Comparison of ENCODE assay signal across 8 cellular contexts in the genomic region with DNA sequence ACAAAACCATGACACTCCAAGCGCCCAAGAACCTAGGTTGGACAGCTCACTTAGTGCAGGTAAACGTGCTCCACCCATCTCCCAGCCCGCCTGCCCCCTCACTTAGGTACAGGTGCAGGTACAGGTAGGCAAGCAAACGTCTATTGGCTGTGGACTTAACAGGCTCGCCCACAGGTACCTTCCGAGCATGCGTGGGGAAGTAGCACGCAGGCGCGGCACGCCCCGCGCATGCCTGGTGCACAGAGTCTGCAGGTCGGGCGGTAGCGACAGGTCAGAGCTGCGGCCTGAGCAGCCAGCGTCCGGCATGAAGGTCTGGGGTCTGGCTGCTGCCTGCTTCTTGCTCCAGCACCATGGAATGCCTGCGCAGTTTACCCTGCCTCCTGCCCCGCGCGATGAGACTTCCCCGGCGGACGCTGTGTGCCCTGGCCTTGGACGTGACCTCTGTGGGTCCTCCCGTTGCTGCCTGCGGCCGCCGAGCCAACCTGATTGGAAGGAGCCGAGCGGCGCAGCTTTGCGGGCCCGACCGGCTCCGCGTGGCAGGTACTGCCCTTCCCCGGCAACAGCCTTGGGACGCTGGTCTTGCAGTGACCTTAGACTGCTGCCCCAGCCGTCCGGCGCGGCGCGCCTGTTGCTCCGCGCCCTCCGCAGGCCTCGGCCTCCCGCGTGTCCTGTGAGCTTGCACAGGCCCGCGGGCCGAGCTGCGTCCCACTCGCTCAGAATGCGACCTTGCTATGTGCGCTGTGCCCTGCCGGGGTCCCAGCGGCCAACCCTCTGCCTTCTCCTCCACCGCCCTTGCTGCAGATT. TPM values are rescaled to one million over a fixed set of nuclear protein-coding genes. Genes with fewer than 3 reads are reported as not detected.
A peak's percentile ranks its signal among the peaks of the same experiment; 100 is the strongest.
DNase-seq lines count a peak whose midpoint lies in the region; ATAC-seq and TF ChIP-seq lines count a peak whose summit lies in the region.

A gene with protein sequence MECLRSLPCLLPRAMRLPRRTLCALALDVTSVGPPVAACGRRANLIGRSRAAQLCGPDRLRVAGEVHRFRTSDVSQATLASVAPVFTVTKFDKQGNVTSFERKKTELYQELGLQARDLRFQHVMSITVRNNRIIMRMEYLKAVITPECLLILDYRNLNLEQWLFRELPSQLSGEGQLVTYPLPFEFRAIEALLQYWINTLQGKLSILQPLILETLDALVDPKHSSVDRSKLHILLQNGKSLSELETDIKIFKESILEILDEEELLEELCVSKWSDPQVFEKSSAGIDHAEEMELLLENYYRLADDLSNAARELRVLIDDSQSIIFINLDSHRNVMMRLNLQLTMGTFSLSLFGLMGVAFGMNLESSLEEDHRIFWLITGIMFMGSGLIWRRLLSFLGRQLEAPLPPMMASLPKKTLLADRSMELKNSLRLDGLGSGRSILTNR (plus strand): TSS at position 240 of the 804 bp plus-strand sequence. CDS start 111 bp downstream, at position 351.

- ATAC-seq in GM18870 (IDR thresholded peaks at IDR 0.05; ENCODE audit: unreplicated experiment) (peak; percentile 91), HG03108 (IDR thresholded peaks at IDR 0.05; ENCODE audit: unreplicated experiment) (peak; percentile 95), activated B cell treated with CpG ODN at 0.5 μM for 24 hours (ENCODE audit: low read depth) (peak; percentile 96)

- H3K27ac Mint-ChIP-seq in activated B cell treated with CpG ODN at 0.5 μM for 24 hours, result peak within 1 kb of the TSS; percentile 78

- H3K36me3 Mint-ChIP-seq in activated B cell treated with CpG ODN at 0.5 μM for 24 hours (ENCODE audit: low read depth), result peaks cover 16% of the 10 kb centered on the region

- peaks cover 8% of the 10 kb centered on the region for H3K27me3 Mint-ChIP-seq in activated B cell treated with CpG ODN at 0.5 μM for 24 hours

- H3K4me3 ChIP-seq in AG04450 (ENCODE audit: low read depth, low read length), result peak within 1 kb of the TSS; percentile 97
- H3K4me3 ChIP-seq in cardiac fibroblast (replicated peaks in 1 of 2; ENCODE audit: low read depth in 2 of 2, low read length in 2 of 2), result peak within 1 kb of the TSS; percentile 86 to 96

- CTCF ChIA-PET in AG04450 (lab: Charles Lee) (interaction anchor here (0.6 to 1.7 kb wide), 4 partner anchors 14 to 122 kb away, joined by 4 to 8 read pairs (median 4); no protein-coding TSS in a partner anchor), activated B cell treated with CpG ODN at 0.5 μM for 24 hours (lab: Charles Lee) (no interaction called here)

- H3K4me3 Mint-ChIP-seq in activated B cell treated with CpG ODN at 0.5 μM for 24 hours, result peak within 1 kb of the TSS; percentile 96

- TF ChIP-seq CTCF in AG04450 (IDR thresholded peaks at IDR 0.05; ENCODE audit: low read depth, low read length) (no peak), activated B cell treated with CpG ODN at 0.5 μM for 24 hours (IDR thresholded peaks at IDR 0.05) (no peak), cardiac fibroblast (IDR thresholded peaks at IDR 0.05; ENCODE audit: low read depth, low read length) (no peak)

- H3K4me1 Mint-ChIP-seq in activated B cell treated with CpG ODN at 0.5 μM for 24 hours, result peaks cover 31% of the 10 kb centered on the region

- DNase-seq in AG04450 (ENCODE audit: low read depth, low spot score) (peak; percentile 18), NCI-H2196 treated with DMSO at 0.1 percent for 48 hours (lab: John Stamatoyannopoulos, UW; ENCODE audit: unreplicated experiment) (peak; percentile 89), activated B cell treated with CpG ODN at 0.5 μM for 24 hours (peak; percentile 75), cardiac fibroblast (ENCODE audit: low read depth in 2 of 2) (peak; percentile 71 to 83), iPS-NIHi7 (ENCODE audit: extremely low spot score) (peak; percentile 79), smooth muscle cell of the brain vasculature (ENCODE audit: low read depth, low spot score) (peak; percentile 28)

- H3K27ac ChIP-seq in AG04450 (ENCODE audit: low read depth, low read length), result peak within 1 kb of the TSS; percentile 39

- no peaks in the 10 kb centered on the region; the same call in 1 of the 2 replicates for H3K9me3 ChIP-seq in AG04450 (ENCODE audit: control insufficient read depth, insufficient read depth, low read length)

- no peaks in the 10 kb centered on the region for H3K27me3 ChIP-seq in AG04450 (ENCODE audit: control insufficient read depth, insufficient read depth, low read length)

- intact Hi-C loops in activated B cell treated with CpG ODN at 0.5 μM for 24 hours (cut with micrococcal nuclease), result loop anchor here (2.0 to 5.0 kb wide), 2 partner anchors 42 to 121 kb away; no protein-coding TSS in a partner anchor

- POLR2A ChIA-PET in AG04450 (lab: Yijun Ruan, JAX), result interaction anchor here (0.7 kb wide), 1 partner anchor 182 kb away, joined by 3 read pairs; no protein-coding TSS in a partner anchor
- POLR2A ChIA-PET in activated B cell treated with CpG ODN at 0.5 μM for 24 hours (lab: Charles Lee), result no interaction called here

- no peaks in the 10 kb centered on the region for H3K9me3 Mint-ChIP-seq in activated B cell treated with CpG ODN at 0.5 μM for 24 hours

RNA-seq across cellular contexts. Expression of the gene that starts here (rescaled TPM):
- polyA plus RNA-seq in AG04450 (2011; rRNA removed), result 15.1 and 19.9 TPM in 2 replicates
- 6.3 and 16.6 TPM in 2 replicates for polyA minus RNA-seq in AG04450 (2011; rRNA and poly(A)+ RNA removed)
- total RNA-seq in activated B cell treated with CpG ODN at 0.5 μM for 24 hours, result 21.8 and 24.3 TPM in 2 replicates

Comparison
In these comparisons a context has a peak if more than half of its experiments do, and no peak if none do; other contexts are left out.
1. Peak in every context shown above with its lines: DNase-seq, ATAC-seq, H3K4me3 ChIP-seq and H3K27ac ChIP-seq.
2. DNase-seq: peak in every context shown above with its lines; median percentile 89 in NCI-H2196 treated with DMSO at 0.1 percent for 48 hours; 79 in iPS-NIHi7; 77 in cardiac fibroblast; 75 in activated B cell treated with CpG ODN at 0.5 μM for 24 hours; 28 in smooth muscle cell of the brain vasculature; 18 in AG04450.